1 cellular context compared by ENCODE assay signal in the genomic region with DNA sequence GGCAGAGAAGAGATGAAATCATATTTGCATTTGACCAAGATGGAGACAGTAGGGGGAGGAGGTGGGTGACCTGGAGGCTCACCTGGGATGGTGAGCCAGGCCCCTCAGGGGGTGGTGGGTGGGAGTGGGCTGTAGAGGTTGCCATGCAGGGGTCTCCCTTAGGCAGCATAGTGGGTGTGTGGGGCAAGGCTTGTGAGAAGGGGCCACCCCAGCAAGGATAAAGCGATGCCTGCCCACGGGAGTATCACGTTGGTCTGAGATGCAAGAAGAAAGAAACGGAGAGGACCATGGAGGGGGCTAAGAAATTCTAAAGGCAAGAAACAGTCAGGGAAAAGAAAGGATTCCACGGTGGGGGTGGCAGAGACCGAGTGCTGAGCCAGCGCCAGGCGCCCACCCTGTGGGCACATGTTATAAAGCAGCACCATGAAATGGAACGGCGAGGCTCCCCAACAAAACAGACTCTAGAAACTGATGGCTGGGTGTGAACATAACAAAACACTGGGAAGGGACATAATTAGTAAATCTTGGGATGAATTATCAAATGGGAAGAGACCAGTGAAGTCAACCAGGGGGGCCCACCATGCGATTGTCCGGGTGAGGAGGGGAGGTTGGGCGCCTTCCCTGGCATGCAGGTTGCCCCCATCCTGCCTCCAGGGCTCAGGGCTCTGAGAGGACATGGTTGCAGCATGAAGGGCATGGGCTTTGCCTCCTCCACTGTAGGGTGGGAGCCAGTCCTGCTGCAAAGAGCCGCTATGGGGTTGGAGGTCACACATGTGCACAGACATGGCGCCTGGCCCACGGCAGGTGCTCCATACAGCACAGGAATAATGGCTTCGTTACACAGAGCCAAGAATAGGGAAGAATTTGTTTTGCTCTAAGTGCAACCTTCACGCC.
TF ChIP-seq lines count a peak whose summit lies in the region.

No MANE protein-coding gene starts in this region.

TF ChIP-seq in K562, 482 proteins besides CTCF, POLR2A, EP300 and RAD21:
- TF ChIP-seq ZNF436 (CRISPR knock-in tag; IDR thresholded peaks at IDR 0.05) = no peak
- TF ChIP-seq NR2C2 (CRISPR knock-in tag; IDR thresholded peaks at IDR 0.05) = no peak
- TF ChIP-seq NR2C2 (tag; IDR thresholded peaks at IDR 0.05) = 0 out of 2 replicates have a peak, but pooled peaks have one; percentile 17
